1 cellular context compared by ENCODE assay signal in the genomic region with DNA sequence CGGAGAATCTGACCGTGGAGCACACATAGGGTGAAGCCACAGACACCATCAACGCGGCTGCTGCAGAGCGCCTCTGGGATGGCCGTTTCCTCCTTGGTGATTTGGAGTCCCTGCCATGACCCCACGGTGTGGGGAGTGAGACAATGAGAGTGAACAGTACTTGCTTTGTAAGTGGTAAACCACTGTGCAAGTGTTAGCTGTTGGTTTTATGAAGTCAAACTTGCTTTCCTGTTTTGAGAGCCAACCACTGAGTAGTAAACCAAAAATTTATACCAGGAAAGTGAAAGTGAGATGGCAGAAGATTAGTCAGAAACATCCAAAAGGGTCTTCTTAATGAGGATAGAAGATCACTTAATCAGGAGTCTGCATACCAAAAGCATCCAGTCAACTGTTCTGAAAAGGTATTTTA.
TF ChIP-seq lines count a peak whose summit lies in the region.

No MANE protein-coding gene starts in this region.

TF ChIP-seq in GM23338, 12 proteins besides CTCF, POLR2A, EP300 and RAD21 (continued from another document):
- TF ChIP-seq, protein P1, sequence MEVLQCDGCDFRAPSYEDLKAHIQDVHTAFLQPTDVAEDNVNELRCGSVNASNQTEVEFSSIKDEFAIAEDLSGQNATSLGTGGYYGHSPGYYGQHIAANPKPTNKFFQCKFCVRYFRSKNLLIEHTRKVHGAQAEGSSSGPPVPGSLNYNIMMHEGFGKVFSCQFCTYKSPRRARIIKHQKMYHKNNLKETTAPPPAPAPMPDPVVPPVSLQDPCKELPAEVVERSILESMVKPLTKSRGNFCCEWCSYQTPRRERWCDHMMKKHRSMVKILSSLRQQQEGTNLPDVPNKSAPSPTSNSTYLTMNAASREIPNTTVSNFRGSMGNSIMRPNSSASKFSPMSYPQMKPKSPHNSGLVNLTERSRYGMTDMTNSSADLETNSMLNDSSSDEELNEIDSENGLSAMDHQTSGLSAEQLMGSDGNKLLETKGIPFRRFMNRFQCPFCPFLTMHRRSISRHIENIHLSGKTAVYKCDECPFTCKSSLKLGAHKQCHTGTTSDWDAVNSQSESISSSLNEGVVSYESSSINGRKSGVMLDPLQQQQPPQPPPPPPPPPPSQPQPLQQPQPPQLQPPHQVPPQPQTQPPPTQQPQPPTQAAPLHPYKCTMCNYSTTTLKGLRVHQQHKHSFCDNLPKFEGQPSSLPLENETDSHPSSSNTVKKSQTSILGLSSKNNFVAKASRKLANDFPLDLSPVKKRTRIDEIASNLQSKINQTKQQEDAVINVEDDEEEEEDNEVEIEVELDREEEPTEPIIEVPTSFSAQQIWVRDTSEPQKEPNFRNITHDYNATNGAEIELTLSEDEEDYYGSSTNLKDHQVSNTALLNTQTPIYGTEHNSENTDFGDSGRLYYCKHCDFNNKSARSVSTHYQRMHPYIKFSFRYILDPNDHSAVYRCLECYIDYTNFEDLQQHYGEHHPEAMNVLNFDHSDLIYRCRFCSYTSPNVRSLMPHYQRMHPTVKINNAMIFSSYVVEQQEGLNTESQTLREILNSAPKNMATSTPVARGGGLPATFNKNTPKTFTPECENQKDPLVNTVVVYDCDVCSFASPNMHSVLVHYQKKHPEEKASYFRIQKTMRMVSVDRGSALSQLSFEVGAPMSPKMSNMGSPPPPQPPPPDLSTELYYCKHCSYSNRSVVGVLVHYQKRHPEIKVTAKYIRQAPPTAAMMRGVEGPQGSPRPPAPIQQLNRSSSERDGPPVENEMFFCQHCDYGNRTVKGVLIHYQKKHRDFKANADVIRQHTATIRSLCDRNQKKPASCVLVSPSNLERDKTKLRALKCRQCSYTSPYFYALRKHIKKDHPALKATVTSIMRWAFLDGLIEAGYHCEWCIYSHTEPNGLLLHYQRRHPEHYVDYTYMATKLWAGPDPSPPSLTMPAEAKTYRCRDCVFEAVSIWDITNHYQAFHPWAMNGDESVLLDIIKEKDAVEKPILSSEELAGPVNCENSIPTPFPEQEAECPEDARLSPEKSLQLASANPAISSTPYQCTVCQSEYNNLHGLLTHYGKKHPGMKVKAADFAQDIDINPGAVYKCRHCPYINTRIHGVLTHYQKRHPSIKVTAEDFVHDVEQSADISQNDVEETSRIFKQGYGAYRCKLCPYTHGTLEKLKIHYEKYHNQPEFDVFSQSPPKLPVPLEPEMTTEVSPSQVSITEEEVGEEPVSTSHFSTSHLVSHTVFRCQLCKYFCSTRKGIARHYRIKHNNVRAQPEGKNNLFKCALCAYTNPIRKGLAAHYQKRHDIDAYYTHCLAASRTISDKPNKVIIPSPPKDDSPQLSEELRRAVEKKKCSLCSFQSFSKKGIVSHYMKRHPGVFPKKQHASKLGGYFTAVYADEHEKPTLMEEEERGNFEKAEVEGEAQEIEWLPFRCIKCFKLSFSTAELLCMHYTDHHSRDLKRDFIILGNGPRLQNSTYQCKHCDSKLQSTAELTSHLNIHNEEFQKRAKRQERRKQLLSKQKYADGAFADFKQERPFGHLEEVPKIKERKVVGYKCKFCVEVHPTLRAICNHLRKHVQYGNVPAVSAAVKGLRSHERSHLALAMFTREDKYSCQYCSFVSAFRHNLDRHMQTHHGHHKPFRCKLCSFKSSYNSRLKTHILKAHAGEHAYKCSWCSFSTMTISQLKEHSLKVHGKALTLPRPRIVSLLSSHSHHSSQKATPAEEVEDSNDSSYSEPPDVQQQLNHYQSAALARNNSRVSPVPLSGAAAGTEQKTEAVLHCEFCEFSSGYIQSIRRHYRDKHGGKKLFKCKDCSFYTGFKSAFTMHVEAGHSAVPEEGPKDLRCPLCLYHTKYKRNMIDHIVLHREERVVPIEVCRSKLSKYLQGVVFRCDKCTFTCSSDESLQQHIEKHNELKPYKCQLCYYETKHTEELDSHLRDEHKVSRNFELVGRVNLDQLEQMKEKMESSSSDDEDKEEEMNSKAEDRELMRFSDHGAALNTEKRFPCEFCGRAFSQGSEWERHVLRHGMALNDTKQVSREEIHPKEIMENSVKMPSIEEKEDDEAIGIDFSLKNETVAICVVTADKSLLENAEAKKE (CRISPR knock-in tag; IDR thresholded peaks at IDR 0.05) = no peak
- TF ChIP-seq EZH2phosphoT487 (IDR thresholded peaks at IDR 0.05; ENCODE audit: unreplicated experiment) (no peak), POLR2AphosphoS5 (IDR thresholded peaks at IDR 0.05; ENCODE audit: low read depth) (no peak)
